In the genomic region with DNA sequence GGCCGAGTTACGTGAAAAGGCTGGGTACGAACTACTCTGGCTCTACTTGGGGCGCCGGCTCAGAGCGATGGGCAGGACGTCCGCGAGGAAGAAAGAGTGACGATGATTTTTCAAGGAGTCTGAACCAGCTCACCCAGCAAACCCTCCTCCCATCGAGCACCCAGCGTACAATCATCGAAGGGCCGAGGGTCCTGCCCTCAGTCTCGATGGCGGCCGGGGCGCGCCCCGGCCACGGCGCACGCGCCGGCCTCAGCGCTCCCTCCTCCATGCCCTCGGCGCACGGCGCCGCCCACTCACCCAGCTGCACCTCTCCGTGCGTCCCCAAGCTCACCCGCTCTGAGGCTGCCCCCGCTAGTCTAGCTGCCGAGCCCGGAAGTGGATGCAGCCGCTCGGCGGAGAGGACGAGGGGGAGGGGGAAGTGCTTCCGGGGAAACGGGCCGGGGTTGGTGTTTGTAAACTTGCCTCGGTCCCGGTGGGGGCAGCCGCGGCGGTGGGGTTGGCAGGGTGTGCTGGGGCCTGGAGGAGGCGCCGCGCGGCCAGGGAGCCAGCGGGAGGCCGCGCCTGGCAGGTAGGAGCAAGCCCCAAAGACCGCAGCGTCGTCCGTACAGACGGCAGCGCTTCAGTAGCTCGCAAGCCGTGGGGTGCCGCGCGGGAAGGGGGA, we compare ENCODE assay signal across 1 cellular context.
TF ChIP-seq lines count a peak whose summit lies in the region.

A gene with protein sequence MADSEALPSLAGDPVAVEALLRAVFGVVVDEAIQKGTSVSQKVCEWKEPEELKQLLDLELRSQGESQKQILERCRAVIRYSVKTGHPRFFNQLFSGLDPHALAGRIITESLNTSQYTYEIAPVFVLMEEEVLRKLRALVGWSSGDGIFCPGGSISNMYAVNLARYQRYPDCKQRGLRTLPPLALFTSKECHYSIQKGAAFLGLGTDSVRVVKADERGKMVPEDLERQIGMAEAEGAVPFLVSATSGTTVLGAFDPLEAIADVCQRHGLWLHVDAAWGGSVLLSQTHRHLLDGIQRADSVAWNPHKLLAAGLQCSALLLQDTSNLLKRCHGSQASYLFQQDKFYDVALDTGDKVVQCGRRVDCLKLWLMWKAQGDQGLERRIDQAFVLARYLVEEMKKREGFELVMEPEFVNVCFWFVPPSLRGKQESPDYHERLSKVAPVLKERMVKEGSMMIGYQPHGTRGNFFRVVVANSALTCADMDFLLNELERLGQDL (minus strand): TSS at position 656 of the 661 bp plus-strand sequence. CDS start 7,455 bp downstream, outside the sequence.
A gene with protein sequence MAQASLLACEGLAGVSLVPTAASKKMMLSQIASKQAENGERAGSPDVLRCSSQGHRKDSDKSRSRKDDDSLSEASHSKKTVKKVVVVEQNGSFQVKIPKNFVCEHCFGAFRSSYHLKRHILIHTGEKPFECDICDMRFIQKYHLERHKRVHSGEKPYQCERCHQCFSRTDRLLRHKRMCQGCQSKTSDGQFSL (plus strand): TSS at position 453 of the 661 bp plus-strand sequence. CDS start 1,262 bp downstream, outside the sequence.

TF ChIP-seq in GM12878, 131 proteins besides CTCF, POLR2A, EP300 and RAD21 (continued from another document):
- TF ChIP-seq, protein P1, sequence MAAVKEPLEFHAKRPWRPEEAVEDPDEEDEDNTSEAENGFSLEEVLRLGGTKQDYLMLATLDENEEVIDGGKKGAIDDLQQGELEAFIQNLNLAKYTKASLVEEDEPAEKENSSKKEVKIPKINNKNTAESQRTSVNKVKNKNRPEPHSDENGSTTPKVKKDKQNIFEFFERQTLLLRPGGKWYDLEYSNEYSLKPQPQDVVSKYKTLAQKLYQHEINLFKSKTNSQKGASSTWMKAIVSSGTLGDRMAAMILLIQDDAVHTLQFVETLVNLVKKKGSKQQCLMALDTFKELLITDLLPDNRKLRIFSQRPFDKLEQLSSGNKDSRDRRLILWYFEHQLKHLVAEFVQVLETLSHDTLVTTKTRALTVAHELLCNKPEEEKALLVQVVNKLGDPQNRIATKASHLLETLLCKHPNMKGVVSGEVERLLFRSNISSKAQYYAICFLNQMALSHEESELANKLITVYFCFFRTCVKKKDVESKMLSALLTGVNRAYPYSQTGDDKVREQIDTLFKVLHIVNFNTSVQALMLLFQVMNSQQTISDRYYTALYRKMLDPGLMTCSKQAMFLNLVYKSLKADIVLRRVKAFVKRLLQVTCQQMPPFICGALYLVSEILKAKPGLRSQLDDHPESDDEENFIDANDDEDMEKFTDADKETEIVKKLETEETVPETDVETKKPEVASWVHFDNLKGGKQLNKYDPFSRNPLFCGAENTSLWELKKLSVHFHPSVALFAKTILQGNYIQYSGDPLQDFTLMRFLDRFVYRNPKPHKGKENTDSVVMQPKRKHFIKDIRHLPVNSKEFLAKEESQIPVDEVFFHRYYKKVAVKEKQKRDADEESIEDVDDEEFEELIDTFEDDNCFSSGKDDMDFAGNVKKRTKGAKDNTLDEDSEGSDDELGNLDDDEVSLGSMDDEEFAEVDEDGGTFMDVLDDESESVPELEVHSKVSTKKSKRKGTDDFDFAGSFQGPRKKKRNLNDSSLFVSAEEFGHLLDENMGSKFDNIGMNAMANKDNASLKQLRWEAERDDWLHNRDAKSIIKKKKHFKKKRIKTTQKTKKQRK (IDR thresholded peaks at IDR 0.05; ENCODE audit: low read depth, low read length) = no peak
- peak; percentile 79 for TF ChIP-seq TBL1XR1 (IDR thresholded peaks at IDR 0.05; ENCODE audit: low read depth, low read length)
- 0 out of 2 replicates have a peak, but pooled peaks have one; percentile 24 for TF ChIP-seq SMAD5 (IDR thresholded peaks at IDR 0.05; ENCODE audit: low read depth)
- peak; percentile 22; the same call in 1 of the 2 replicates for TF ChIP-seq FOXM1 (IDR thresholded peaks at IDR 0.05; ENCODE audit: low read depth, low read length)
- peak; percentile 55 for TF ChIP-seq NR2F1 (conservative IDR thresholded peaks at IDR 0.05)
- TF ChIP-seq, protein P2, sequence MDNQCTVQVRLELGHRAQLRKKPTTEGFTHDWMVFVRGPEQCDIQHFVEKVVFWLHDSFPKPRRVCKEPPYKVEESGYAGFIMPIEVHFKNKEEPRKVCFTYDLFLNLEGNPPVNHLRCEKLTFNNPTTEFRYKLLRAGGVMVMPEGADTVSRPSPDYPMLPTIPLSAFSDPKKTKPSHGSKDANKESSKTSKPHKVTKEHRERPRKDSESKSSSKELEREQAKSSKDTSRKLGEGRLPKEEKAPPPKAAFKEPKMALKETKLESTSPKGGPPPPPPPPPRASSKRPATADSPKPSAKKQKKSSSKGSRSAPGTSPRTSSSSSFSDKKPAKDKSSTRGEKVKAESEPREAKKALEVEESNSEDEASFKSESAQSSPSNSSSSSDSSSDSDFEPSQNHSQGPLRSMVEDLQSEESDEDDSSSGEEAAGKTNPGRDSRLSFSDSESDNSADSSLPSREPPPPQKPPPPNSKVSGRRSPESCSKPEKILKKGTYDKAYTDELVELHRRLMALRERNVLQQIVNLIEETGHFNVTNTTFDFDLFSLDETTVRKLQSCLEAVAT (IDR thresholded peaks at IDR 0.05) = no peak; the same call in 1 of the 2 replicates
- no peak for TF ChIP-seq YBX1 (IDR thresholded peaks at IDR 0.05)
